5 cellular contexts compared by ENCODE assay signal in genomic region chr19:23321403-23321802, GRCh38.
DNase-seq lines count a peak whose midpoint lies in the region; ATAC-seq and TF ChIP-seq lines count a peak whose summit lies in the region.
"Not testable (repeated sequence)": the region's sequence is repeated elsewhere in the genome, so short reads cannot be mapped to it uniquely, and the experiment has no call there.

No MANE protein-coding gene starts in this region.

- not testable (repeated sequence) for H2AFZ ChIP-seq in PC-3 (ENCODE audit: low read length)

- H3K9me3 Mint-ChIP-seq in MCF 10A (ENCODE audit: unreplicated experiment) = peaks cover 49% of the 10 kb centered on the region

- not testable (repeated sequence) for H3K79me2 ChIP-seq in PC-3 (ENCODE audit: low read length)

- DNase-seq in M059J (ENCODE audit: low read depth) = peak; percentile 50
- DNase-seq in PC-3 = peak; percentile 52
- DNase-seq in MCF 10A (ENCODE audit: unreplicated experiment) = peak; percentile 47
- DNase-seq in epithelial cell of esophagus (ENCODE audit: low read depth) = peak; percentile 42
- not testable (repeated sequence) for DNase-seq in psoas muscle

- H3K9me3 ChIP-seq in PC-3 (ENCODE audit: low read length); psoas muscle: not testable (repeated sequence)

- H3K36me3 Mint-ChIP-seq in MCF 10A (ENCODE audit: insufficient read depth, unreplicated experiment) = peaks cover 26% of the 10 kb centered on the region

- not testable (repeated sequence) for H3K36me3 ChIP-seq in PC-3 (ENCODE audit: low read depth, low read length); psoas muscle (ENCODE audit: insufficient read depth in 1 of 2, low read depth in 1 of 2)

- not testable (repeated sequence) for H3K4me3 ChIP-seq in PC-3 (ENCODE audit: low read length); epithelial cell of esophagus (ENCODE audit: low read length); psoas muscle

- not testable (repeated sequence) for TF ChIP-seq CTCF in PC-3 (conservative IDR thresholded peaks at IDR 0.05; ENCODE audit: low read depth, low read length); MCF 10A (IDR thresholded peaks at IDR 0.05; ENCODE audit: unreplicated experiment); epithelial cell of esophagus (IDR thresholded peaks at IDR 0.05; ENCODE audit: insufficient read depth, low read depth, low read length, missing control alignments); psoas muscle (IDR thresholded peaks at IDR 0.05)

- not testable (repeated sequence) for H3K27ac Mint-ChIP-seq in MCF 10A (ENCODE audit: low read depth, unreplicated experiment)

- CTCF ChIA-PET in PC-3 (lab: Charles Lee); MCF 10A (lab: Yijun Ruan, JAX): not testable (repeated sequence)

- ATAC-seq in PC-3 (peak; percentile 75), psoas muscle (peak; percentile 40 to 50 (median 46))

- not testable (repeated sequence) for BruUV-seq in PC-3 (replicated peaks; lab: Mats Ljungman, UMichigan); MCF 10A (replicated peaks; lab: Mats Ljungman, UMichigan)

- H3K27me3 Mint-ChIP-seq in MCF 10A (ENCODE audit: insufficient read depth, unreplicated experiment) = not testable (repeated sequence)

- intact Hi-C loops in PC-3 (cut with micrococcal nuclease); MCF 10A (cut with micrococcal nuclease); psoas muscle (cut with DNase I): not testable (repeated sequence)

- not testable (repeated sequence) for H3K27ac ChIP-seq in PC-3 (ENCODE audit: low read length); psoas muscle

- not testable (repeated sequence) for H3F3A ChIP-seq in PC-3 (ENCODE audit: low read length, unreplicated experiment)

- POLR2A ChIA-PET in PC-3 (lab: Charles Lee; ENCODE audit: unreplicated experiment) = not testable (repeated sequence)
- POLR2A ChIA-PET in MCF 10A (lab: Yijun Ruan, JAX) = interaction anchor here (0.9 kb wide), 1 partner anchor 9 kb away, joined by 7 read pairs; no protein-coding TSS in a partner anchor

- H3K4me2 ChIP-seq in PC-3 (ENCODE audit: low read length) = not testable (repeated sequence)

- not testable (repeated sequence) for H3K27me3 ChIP-seq in PC-3 (ENCODE audit: low read length); psoas muscle (ENCODE audit: insufficient read depth in 3 of 3, low read length in 2 of 3)

- H3K4me1 ChIP-seq in PC-3 (ENCODE audit: insufficient read depth, low read length); psoas muscle: not testable (repeated sequence)

- not testable (repeated sequence) for H4K20me1 ChIP-seq in PC-3 (ENCODE audit: low read length)

- not testable (repeated sequence) for H3K9ac ChIP-seq in PC-3 (ENCODE audit: low read length)

- H3K9me2 ChIP-seq in PC-3 (replicated peaks; ENCODE audit: low read length) = not testable (repeated sequence)

- not testable (repeated sequence) for H3K4me3 Mint-ChIP-seq in MCF 10A (ENCODE audit: unreplicated experiment)

- not testable (repeated sequence) for H3K4me1 Mint-ChIP-seq in MCF 10A (ENCODE audit: insufficient read depth, unreplicated experiment)
